Comparison of ENCODE assay signal across 12 cellular contexts in genomic region chr14:81256289-81256960, GRCh38. TPM values are rescaled to one million over a fixed set of nuclear protein-coding genes. Genes with fewer than 3 reads are reported as not detected.
DNase-seq lines count a peak whose midpoint lies in the region; ATAC-seq and TF ChIP-seq lines count a peak whose summit lies in the region.
"Had no signal": no experiment of that assay in that cellular context is flagged by ENCODE, and none has a peak within 500 bp of the region (broad histone marks: within the 10 kb centered on the region; RNA-seq: fewer than 3 reads in every experiment).

No MANE protein-coding gene starts in this region.

- 62 to 70% methylated on average over 2 of the region's 2 CpGs for WGBS in sigmoid colon, 2 donors

- peak overlapping the region; percentile 73 for H3K27ac Mint-ChIP-seq in activated B cell treated with CpG ODN at 0.5 μM for 24 hours

- H3K4me1 Mint-ChIP-seq in activated B cell treated with CpG ODN at 0.5 μM for 24 hours: peaks cover 19% of the 10 kb centered on the region

- no peak for TF ChIP-seq EP300 in sigmoid colon (IDR thresholded peaks at IDR 0.05)

- ATAC-seq in GM21367 (IDR thresholded peaks at IDR 0.05; ENCODE audit: unreplicated experiment) (peak; percentile 76), HG03378 (IDR thresholded peaks at IDR 0.05; ENCODE audit: unreplicated experiment) (peak; percentile 75), activated B cell treated with CpG ODN at 0.5 μM for 24 hours (ENCODE audit: low read depth) (peak; percentile 90), HG03108 (IDR thresholded peaks at IDR 0.05; ENCODE audit: unreplicated experiment) (no peak)

- no peak overlapping the region for H3K27ac ChIP-seq in sigmoid colon

- intact Hi-C loops in activated B cell treated with CpG ODN at 0.5 μM for 24 hours (cut with micrococcal nuclease): loop anchor here (1.0 kb wide), 2 partner anchors 35 to 315 kb away; partner anchors contain the start of gene CEP128
- intact Hi-C loops in sigmoid colon (cut with DNase I): no loop called here

- DNase-seq in CD1c-positive myeloid dendritic cell (ENCODE audit: extremely low spot score): peak; percentile 47
- DNase-seq in activated B cell treated with CpG ODN at 0.5 μM for 24 hours: no peak
- DNase-seq in sigmoid colon: no peak
- DNase-seq in foreskin melanocyte: no peak
- DNase-seq in medulla oblongata (ENCODE audit: extremely low spot score): no peak
- DNase-seq: activated CD8-positive, alpha-beta memory T cell treated with anti-CD3 and anti-CD28 coated beads, Interleukin-2, amount 50 U/mL, for 4 hours; Karpas-422; retina; SW 1271 had no signal

- CTCF ChIA-PET in activated B cell treated with CpG ODN at 0.5 μM for 24 hours (lab: Charles Lee): no interaction called here

- H3K27me3 Mint-ChIP-seq in activated B cell treated with CpG ODN at 0.5 μM for 24 hours: peaks cover 10% of the 10 kb centered on the region

- no peaks in the 10 kb centered on the region for H3K9me3 ChIP-seq in sigmoid colon

- no peaks in the 10 kb centered on the region for H3K4me1 ChIP-seq in sigmoid colon

- no peak for TF ChIP-seq POLR2A in sigmoid colon (IDR thresholded peaks at IDR 0.05)

- no peaks in the 10 kb centered on the region for H3K27me3 ChIP-seq in sigmoid colon

- no peaks in the 10 kb centered on the region for H3K9me3 Mint-ChIP-seq in activated B cell treated with CpG ODN at 0.5 μM for 24 hours

- TF ChIP-seq CTCF in activated B cell treated with CpG ODN at 0.5 μM for 24 hours (IDR thresholded peaks at IDR 0.05) (no peak), sigmoid colon (IDR thresholded peaks at IDR 0.05) (no peak)

- H3K4me3 Mint-ChIP-seq in activated B cell treated with CpG ODN at 0.5 μM for 24 hours: peak overlapping the region; percentile 52

- H3K36me3 ChIP-seq in sigmoid colon: no peaks in the 10 kb centered on the region

- POLR2A ChIA-PET in activated B cell treated with CpG ODN at 0.5 μM for 24 hours (lab: Charles Lee): no interaction called here

- no peaks in the 10 kb centered on the region for H3K36me3 Mint-ChIP-seq in activated B cell treated with CpG ODN at 0.5 μM for 24 hours (ENCODE audit: low read depth)

- H3K4me3 ChIP-seq in sigmoid colon: no peak overlapping the region

RNA-seq across cellular contexts. Expression of gene GTF2A1, which starts 35.7 kb away (rescaled TPM):
- 38.5 and 40.9 TPM in 2 replicates for total RNA-seq in activated B cell treated with CpG ODN at 0.5 μM for 24 hours
- total RNA-seq in sigmoid colon: 10 to 100 TPM; 14.7 to 21.8 (median 20.9) TPM
- polyA plus RNA-seq in sigmoid colon: 1 to 10 TPM; 6.0 to 9.1 (median 8.1) TPM
